ENCODE assay signal across 15 cellular contexts in the genomic region with DNA sequence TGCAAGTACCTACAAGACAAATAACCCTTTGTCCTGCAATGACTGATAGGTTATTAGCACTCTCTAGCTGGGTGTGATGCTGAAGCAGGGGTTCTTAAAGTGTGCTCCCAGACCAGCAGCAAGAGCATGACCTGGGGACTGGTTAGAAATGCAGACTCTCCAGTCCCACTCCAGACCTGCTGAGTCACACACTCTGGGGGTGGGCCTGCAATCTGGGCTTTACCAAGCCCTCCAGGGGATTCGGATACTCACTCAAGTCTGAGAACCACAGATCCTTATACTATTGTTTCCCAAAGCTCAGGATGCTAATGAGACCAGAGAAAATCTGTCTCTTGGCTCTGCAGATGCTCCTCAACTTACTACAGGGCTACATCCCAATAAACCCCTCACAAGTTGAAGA.
A peak's percentile ranks its signal among the peaks of the same experiment; 100 is the strongest.
DNase-seq lines count a peak whose midpoint lies in the region; TF ChIP-seq lines count a peak whose summit lies in the region.
"Had no signal": no experiment of that assay in that cellular context is flagged by ENCODE, and none has a peak within 500 bp of the region (broad histone marks: within the 10 kb centered on the region; RNA-seq: fewer than 3 reads in every experiment).

No MANE protein-coding gene starts in this region.

- H3K4me3 ChIP-seq in NT2/D1 (ENCODE audit: insufficient read length, low read depth) (no peak overlapping the region), foreskin fibroblast (ENCODE audit: low read depth in 1 of 2, low read length in 2 of 2) (no peak overlapping the region), tibial nerve (no peak overlapping the region), WERI-Rb-1 (ENCODE audit: low read depth, low read length) (no peak overlapping the region)
- H3K4me3 ChIP-seq: MG63 had no signal

- no peak overlapping the region for H3K27ac ChIP-seq in tibial nerve
- H3K27ac ChIP-seq in WERI-Rb-1, result no peak overlapping the region

- DNase-seq in ELF-1 (ENCODE audit: low read depth, low spot score), result peak; percentile 87
- DNase-seq in NT2/D1 (ENCODE audit: low read depth, low spot score), result peak; percentile 56
- peak; percentile 43 for DNase-seq in glutamatergic neuron
- no peak for DNase-seq in neural crest cell (ENCODE audit: low read depth, low spot score)
- DNase-seq in foreskin fibroblast, result no peak
- no peak for DNase-seq in tibial nerve (ENCODE audit: low spot score in 2 of 2)
- DNase-seq in WERI-Rb-1, result no peak
- DNase-seq in effector CD8-positive, alpha-beta T cell (lab: John Stamatoyannopoulos, UW), result no peak
- DNase-seq: CD4-positive, CD25-positive, alpha-beta regulatory T cell; GOT3; KG1; MG63; NCI-H1092 treated with DMSO at 0.1 percent for 48 hours; NCI-H1694 treated with DMSO at 0.1 percent for 48 hours; NK-92 treated with Interleukin-12 subunit alpha and Interleukin-12 subunit beta, amount 100 ng/mL, for 24 hours had no signal

- peak overlapping the region; percentile 56 for H3K4me3 Mint-ChIP-seq in glutamatergic neuron (ENCODE audit: unreplicated experiment)
- no peak overlapping the region for H3K4me3 Mint-ChIP-seq in neural crest cell
- H3K4me3 Mint-ChIP-seq: CD4-positive, CD25-positive, alpha-beta regulatory T cell had no signal

- peaks cover 26% of the 10 kb centered on the region for H3K4me1 ChIP-seq in NT2/D1 (ENCODE audit: insufficient read depth, insufficient read length)
- no peaks in the 10 kb centered on the region for H3K4me1 ChIP-seq in tibial nerve

- H3K27ac Mint-ChIP-seq in glutamatergic neuron (ENCODE audit: unreplicated experiment), result peak overlapping the region; percentile 84
- peak overlapping the region; percentile 90 for H3K27ac Mint-ChIP-seq in neural crest cell (ENCODE audit: unreplicated experiment)
- H3K27ac Mint-ChIP-seq: CD4-positive, CD25-positive, alpha-beta regulatory T cell had no signal

- no peak for TF ChIP-seq POLR2A in tibial nerve (IDR thresholded peaks at IDR 0.05)

- no peak overlapping the region for H3K9ac ChIP-seq in NT2/D1 (ENCODE audit: insufficient read length, low read depth)

- H3K36me3 ChIP-seq in NT2/D1 (ENCODE audit: insufficient read depth, insufficient read length, low read length) (no peaks in the 10 kb centered on the region), tibial nerve (peaks cover 0 to 19% (median 0%) of the 10 kb centered on the region in 3 donors), WERI-Rb-1 (peaks cover 6% of the 10 kb centered on the region)
- H3K36me3 ChIP-seq: MG63 had no signal

- no peak for TF ChIP-seq EP300 in tibial nerve (IDR thresholded peaks at IDR 0.05)

- H3K4me1 Mint-ChIP-seq in glutamatergic neuron (ENCODE audit: low read depth, unreplicated experiment), result peaks cover 40% of the 10 kb centered on the region
- H3K4me1 Mint-ChIP-seq in neural crest cell, result peaks cover 52% of the 10 kb centered on the region
- H3K4me1 Mint-ChIP-seq: CD4-positive, CD25-positive, alpha-beta regulatory T cell had no signal

- H3K27me3 Mint-ChIP-seq in glutamatergic neuron (ENCODE audit: unreplicated experiment), result peaks cover 7% of the 10 kb centered on the region
- no peaks in the 10 kb centered on the region for H3K27me3 Mint-ChIP-seq in neural crest cell (ENCODE audit: low read depth)
- H3K27me3 Mint-ChIP-seq: CD4-positive, CD25-positive, alpha-beta regulatory T cell had no signal

- H3K27me3 ChIP-seq in NT2/D1 (ENCODE audit: insufficient read depth, insufficient read length), result no peaks in the 10 kb centered on the region
- no peaks in the 10 kb centered on the region for H3K27me3 ChIP-seq in tibial nerve
- H3K27me3 ChIP-seq in WERI-Rb-1 (ENCODE audit: insufficient read depth, low read depth, severe bottlenecking), result no peaks in the 10 kb centered on the region
- H3K27me3 ChIP-seq: MG63 had no signal

- H3K36me3 Mint-ChIP-seq in glutamatergic neuron (ENCODE audit: unreplicated experiment) (peaks cover 5% of the 10 kb centered on the region), neural crest cell (ENCODE audit: low read depth) (peaks cover 19% of the 10 kb centered on the region)

- no peak for TF ChIP-seq CTCF in glutamatergic neuron (IDR thresholded peaks at IDR 0.05; ENCODE audit: partially characterized antibody, unreplicated experiment)
- TF ChIP-seq CTCF in neural crest cell (conservative IDR thresholded peaks at IDR 0.05), result no peak
- no peak for TF ChIP-seq CTCF in foreskin fibroblast (IDR thresholded peaks at IDR 0.05; ENCODE audit: low read depth, low read length)
- TF ChIP-seq CTCF in tibial nerve (IDR thresholded peaks at IDR 0.05), result no peak
- no peak for TF ChIP-seq CTCF in WERI-Rb-1 (IDR thresholded peaks at IDR 0.05; ENCODE audit: low read depth, low read length)

- H3K9me3 ChIP-seq in NT2/D1 (ENCODE audit: insufficient read depth, low read length), result no peaks in the 10 kb centered on the region
- no peaks in the 10 kb centered on the region for H3K9me3 ChIP-seq in tibial nerve
- no peaks in the 10 kb centered on the region for H3K9me3 ChIP-seq in WERI-Rb-1 (ENCODE audit: severe bottlenecking)
- H3K9me3 ChIP-seq: MG63 had no signal

- H3K9me3 Mint-ChIP-seq in glutamatergic neuron (ENCODE audit: unreplicated experiment) (peaks cover 20% of the 10 kb centered on the region), neural crest cell (no peaks in the 10 kb centered on the region)

- WGBS in tibial nerve, 2 donors, result 36 to 43% methylated on average over 1 of the region's 1 CpG

Comparison
In these comparisons a context has a peak if more than half of its experiments do, and no peak if none do; other contexts are left out.
1. DNase-seq: peak in ELF-1 (single experiment), NT2/D1 (single experiment) and glutamatergic neuron (single experiment); none in neural crest cell (single experiment), foreskin fibroblast (0 of 2), tibial nerve (0 of 2), WERI-Rb-1 (single experiment) and effector CD8-positive, alpha-beta T cell (single experiment).